ENCODE assay signal across 8 cellular contexts in the genomic region with DNA sequence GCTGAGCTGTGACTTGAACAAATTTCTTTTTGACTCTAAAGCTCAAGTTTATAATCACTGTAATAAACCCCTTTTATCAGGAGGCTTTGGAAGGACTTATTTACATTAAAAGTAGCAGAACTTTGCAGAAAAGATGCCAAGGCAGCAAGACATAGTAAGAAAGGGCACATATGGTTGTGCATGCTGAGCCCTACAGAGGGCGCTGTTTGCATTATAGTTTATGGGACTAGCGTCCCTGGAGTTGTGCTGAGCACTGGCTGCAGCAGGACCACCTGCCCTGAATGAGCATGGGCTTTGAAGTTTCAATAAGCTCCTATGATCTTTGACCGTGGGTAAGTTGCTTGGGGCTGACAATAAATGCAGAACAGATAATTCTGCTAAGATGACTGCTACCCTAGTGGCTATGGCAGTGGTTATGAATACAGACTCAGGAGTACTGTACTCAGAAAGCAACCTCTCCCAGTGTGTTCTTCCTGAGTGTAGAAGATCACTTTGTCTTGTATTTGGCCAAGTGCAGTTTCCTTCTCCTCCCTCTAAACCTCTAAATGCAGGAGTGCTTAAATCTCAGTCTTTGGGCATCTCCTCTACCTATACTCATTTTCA. TPM values are rescaled to one million over a fixed set of nuclear protein-coding genes. Genes with fewer than 3 reads are reported as not detected.
DNase-seq lines count a peak whose midpoint lies in the region; ATAC-seq, FAIRE-seq and TF ChIP-seq lines count a peak whose summit lies in the region.

No MANE protein-coding gene starts in this region.

- H3K4me3 ChIP-seq in OCI-LY7 (ENCODE audit: low read depth, low read length, poor library complexity, severe bottlenecking) = no peak overlapping the region

- H3K36me3 ChIP-seq in OCI-LY7 (ENCODE audit: insufficient read depth, low read length) = no peaks in the 10 kb centered on the region

- H3K36me3 Mint-ChIP-seq in stimulated activated naive B cell treated with anti-CD40 and anti-IgM and Interleukin-4, amounts not matched to agents 10 μg/mL and 1 μg/mL and 100 μg/mL, for 72 hours = no peaks in the 10 kb centered on the region

- H2AFZ ChIP-seq in OCI-LY7 (ENCODE audit: low read length) = no peak overlapping the region

- no peak overlapping the region for H3K4me2 ChIP-seq in OCI-LY7 (ENCODE audit: low read length)

- H3K4me1 ChIP-seq in OCI-LY7 (ENCODE audit: insufficient read depth, low read length, poor library complexity, severe bottlenecking) = no peaks in the 10 kb centered on the region

- H3K4me1 Mint-ChIP-seq in stimulated activated naive B cell treated with anti-CD40 and anti-IgM and Interleukin-4, amounts not matched to agents 10 μg/mL and 1 μg/mL and 100 μg/mL, for 72 hours = no peaks in the 10 kb centered on the region

- peak; percentile 11 for DNase-seq in CMK (ENCODE audit: low read depth)
- DNase-seq in OCI-LY7 (ENCODE audit: low spot score) = peak; percentile 53
- DNase-seq in stimulated activated naive B cell treated with anti-CD40 and anti-IgM and Interleukin-4, amounts not matched to agents 10 μg/mL and 1 μg/mL and 100 μg/mL, for 72 hours = no peak
- DNase-seq in frontal cortex (ENCODE audit: low spot score in 2 of 2) = no peak
- DNase-seq in A172 (ENCODE audit: low spot score) = no peak

- no peaks in the 10 kb centered on the region for H3K9me3 ChIP-seq in OCI-LY7 (ENCODE audit: low read length)

- no peak overlapping the region for H3K27ac Mint-ChIP-seq in stimulated activated naive B cell treated with anti-CD40 and anti-IgM and Interleukin-4, amounts not matched to agents 10 μg/mL and 1 μg/mL and 100 μg/mL, for 72 hours

- intact Hi-C loops in OCI-LY7 (cut with micrococcal nuclease; ENCODE audit: unreplicated experiment) = no loop called here

- no TSS peak for BruUV-seq in OCI-LY7 (replicated peaks; lab: Mats Ljungman, UMichigan)

- peaks cover 4 to 22% of the 10 kb centered on the region in 2 donors for H3K27me3 Mint-ChIP-seq in stimulated activated naive B cell treated with anti-CD40 and anti-IgM and Interleukin-4, amounts not matched to agents 10 μg/mL and 1 μg/mL and 100 μg/mL, for 72 hours

- no peaks in the 10 kb centered on the region for H3K9me2 ChIP-seq in OCI-LY7 (ENCODE audit: insufficient read depth, low read length)

- H4K20me1 ChIP-seq in OCI-LY7 (ENCODE audit: insufficient read depth, low read length) = no peaks in the 10 kb centered on the region

- CTCF ChIA-PET in OCI-LY7 (lab: Charles Lee; ENCODE audit: unreplicated experiment) = no interaction called here

- FAIRE-seq in frontal cortex (lab: Jason Lieb, UNC) = no peak

- peak; percentile 60 for ATAC-seq in GM19452 (IDR thresholded peaks at IDR 0.05; ENCODE audit: unreplicated experiment)
- peak; percentile 48 for ATAC-seq in esophagus mucosa
- peak; percentile 38 to 65 for ATAC-seq in stimulated activated naive B cell treated with anti-CD40 and anti-IgM and Interleukin-4, amounts not matched to agents 10 μg/mL and 1 μg/mL and 100 μg/mL, for 72 hours (replicated peaks)
- ATAC-seq in HG03045 (IDR thresholded peaks at IDR 0.05; ENCODE audit: unreplicated experiment) = no peak

- H3K79me2 ChIP-seq in OCI-LY7 (ENCODE audit: insufficient read depth, low read depth, low read length) = no peaks in the 10 kb centered on the region

- peak; percentile 85 for TF ChIP-seq CTCF in OCI-LY7 (conservative IDR thresholded peaks at IDR 0.05; ENCODE audit: low read length)

- H3K9me3 Mint-ChIP-seq in stimulated activated naive B cell treated with anti-CD40 and anti-IgM and Interleukin-4, amounts not matched to agents 10 μg/mL and 1 μg/mL and 100 μg/mL, for 72 hours = no peaks in the 10 kb centered on the region

- H3K27ac ChIP-seq in OCI-LY7 (ENCODE audit: low read depth, low read length, poor library complexity, severe bottlenecking) = no peak overlapping the region

- POLR2A ChIA-PET in OCI-LY7 (lab: Charles Lee) = no interaction called here

- no peak overlapping the region for H3K4me3 Mint-ChIP-seq in stimulated activated naive B cell treated with anti-CD40 and anti-IgM and Interleukin-4, amounts not matched to agents 10 μg/mL and 1 μg/mL and 100 μg/mL, for 72 hours

RNA-seq across cellular contexts. Expression of gene USP1, which starts 45.4 kb away (rescaled TPM):
- 69.6 and 82.7 TPM in 2 replicates for total RNA-seq in OCI-LY7 (2014; rRNA removed; shearing (Covaris generic))
- total RNA-seq in OCI-LY7 (2022) (96.6 and 100 TPM in 2 replicates), esophagus mucosa (20.0 TPM), frontal cortex (59.5 TPM)
- total RNA-seq in A172 (2014; rRNA removed; shearing (Covaris generic)) = 70.8 and 81.9 TPM in 2 replicates

Comparison
In these comparisons a context has a peak if more than half of its experiments do, and no peak if none do; other contexts are left out.
1. DNase-seq: peak in CMK (single experiment) and OCI-LY7 (single experiment); none in stimulated activated naive B cell treated with anti-CD40 and anti-IgM and Interleukin-4, amounts not matched to agents 10 μg/mL and 1 μg/mL and 100 μg/mL, for 72 hours (single experiment), frontal cortex (0 of 2) and A172 (single experiment).